In the genomic region with DNA sequence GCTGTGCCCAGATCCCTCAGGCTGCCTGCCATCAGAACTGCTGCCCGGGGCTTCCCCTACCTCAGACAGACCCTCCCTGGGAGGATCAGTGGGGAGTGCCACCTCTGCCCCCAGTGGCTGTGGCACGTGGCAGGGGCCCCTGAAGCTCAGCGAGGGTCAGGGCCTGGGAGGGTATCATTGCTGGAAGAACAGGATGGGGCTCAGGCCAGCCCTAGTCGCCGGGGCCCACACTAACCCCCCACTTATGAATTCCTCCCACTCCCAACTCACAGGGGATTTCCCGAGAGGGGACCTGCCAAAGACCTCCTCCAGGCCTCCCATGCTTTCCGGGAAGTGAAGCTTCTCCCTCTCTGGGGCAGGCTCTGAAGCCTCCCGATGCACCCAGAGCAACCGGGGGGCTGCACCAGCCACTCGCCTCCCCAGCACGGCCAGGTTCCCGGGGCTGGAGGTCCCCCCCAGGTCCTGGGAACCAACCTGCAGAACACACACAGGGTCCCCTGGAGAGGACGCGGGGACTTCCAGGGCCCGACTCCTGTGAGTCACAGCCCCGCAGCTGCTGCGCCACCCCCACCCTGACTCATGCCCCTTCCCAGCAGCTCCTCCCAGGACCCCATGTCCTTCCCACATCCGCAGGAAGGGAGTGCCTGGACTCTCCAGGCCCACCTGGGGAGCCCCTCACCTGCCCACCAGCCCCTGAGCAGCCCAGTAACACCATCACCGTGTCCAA, we compare ENCODE assay signal across 8 cellular contexts. TPM values are rescaled to one million over a fixed set of nuclear protein-coding genes. Genes with fewer than 3 reads are reported as not detected.
DNase-seq lines count a peak whose midpoint lies in the region; ATAC-seq and TF ChIP-seq lines count a peak whose summit lies in the region.

No MANE protein-coding gene starts in this region.

- TF ChIP-seq CTCF in foreskin fibroblast (IDR thresholded peaks at IDR 0.05; ENCODE audit: low read depth, low read length) = no peak

- DNase-seq in activated CD4-positive, alpha-beta T cell treated with anti-CD3 and anti-CD28 coated beads for 24 hours (ENCODE audit: low read depth in 2 of 2) = peak; percentile 42 to 54
- no peak for DNase-seq in activated CD4-positive, alpha-beta T cell treated with anti-CD3 and anti-CD28 coated beads, Interleukin-2, amount 50 U/mL, for 1 hour
- no peak for DNase-seq in activated CD8-positive, alpha-beta memory T cell treated with anti-CD3 and anti-CD28 coated beads, Interleukin-2, amount 10 ng/mL, durations not matched to agents 7 days and 5 days
- DNase-seq in foreskin fibroblast (peak; percentile 84 to 91), NCI-H748 treated with DMSO at 0.1 percent for 48 hours (lab: John Stamatoyannopoulos, UW) (no peak), NOMO-1 treated with DMSO at 0.1 percent for 48 hours (lab: John Stamatoyannopoulos, UW; ENCODE audit: unreplicated experiment) (no peak)
- DNase-seq in stimulated activated CD4-positive, alpha-beta T cell treated with anti-CD3 and anti-CD28 coated beads, Interleukin-12 subunit alpha, Interleukin-12 subunit beta, amount 100 ng/mL, for 48 hours (ENCODE audit: low read depth in 2 of 3, low spot score in 1 of 3) = peak; percentile 51 to 59 (median 52)

- H3K36me3 Mint-ChIP-seq in activated CD8-positive, alpha-beta memory T cell treated with anti-CD3 and anti-CD28 coated beads, Interleukin-2, amount 10 ng/mL, durations not matched to agents 7 days and 5 days = peaks cover 4% of the 10 kb centered on the region

- no peaks in the 10 kb centered on the region for H3K27me3 Mint-ChIP-seq in activated CD8-positive, alpha-beta memory T cell treated with anti-CD3 and anti-CD28 coated beads, Interleukin-2, amount 10 ng/mL, durations not matched to agents 7 days and 5 days

- no peak overlapping the region for H3K4me3 Mint-ChIP-seq in activated CD8-positive, alpha-beta memory T cell treated with anti-CD3 and anti-CD28 coated beads, Interleukin-2, amount 10 ng/mL, durations not matched to agents 7 days and 5 days

- H3K4me1 Mint-ChIP-seq in activated CD8-positive, alpha-beta memory T cell treated with anti-CD3 and anti-CD28 coated beads, Interleukin-2, amount 10 ng/mL, durations not matched to agents 7 days and 5 days = peaks cover 28% of the 10 kb centered on the region

- no peaks in the 10 kb centered on the region for H3K9me3 Mint-ChIP-seq in activated CD8-positive, alpha-beta memory T cell treated with anti-CD3 and anti-CD28 coated beads, Interleukin-2, amount 10 ng/mL, durations not matched to agents 7 days and 5 days (ENCODE audit: low read depth)

- no peak overlapping the region for H3K4me3 ChIP-seq in foreskin fibroblast (ENCODE audit: low read depth in 1 of 2, low read length in 2 of 2)

- H3K27ac Mint-ChIP-seq in activated CD8-positive, alpha-beta memory T cell treated with anti-CD3 and anti-CD28 coated beads, Interleukin-2, amount 10 ng/mL, durations not matched to agents 7 days and 5 days = peak overlapping the region; percentile 40

- CTCF ChIA-PET in activated CD8-positive, alpha-beta memory T cell treated with anti-CD3 and anti-CD28 coated beads, Interleukin-2, amount 10 ng/mL, durations not matched to agents 7 days and 5 days (lab: Charles Lee) = interaction anchor here (1.3 to 2.3 kb wide), 2 partner anchors 9 to 165 kb away, joined by 3 to 7 read pairs; partner anchors contain the start of genes ARFRP1 and ZGPAT

- peak; percentile 14 for ATAC-seq in activated CD8-positive, alpha-beta memory T cell treated with anti-CD3 and anti-CD28 coated beads, Interleukin-2, amount 10 ng/mL, durations not matched to agents 7 days and 5 days
- ATAC-seq in HG03457 (IDR thresholded peaks at IDR 0.05; ENCODE audit: unreplicated experiment) = no peak

RNA-seq across cellular contexts. Expression of gene TNFRSF6B, which starts 2.5 kb away (rescaled TPM):
- total RNA-seq in activated CD8-positive, alpha-beta memory T cell treated with anti-CD3 and anti-CD28 coated beads, Interleukin-2, amount 10 ng/mL, durations not matched to agents 7 days and 5 days = not detected

RNA-seq across cellular contexts. Expression of gene ARFRP1, which starts 8.9 kb away (rescaled TPM):
- 10 to 100 TPM; 62.6 to 62.7 TPM for total RNA-seq in activated CD8-positive, alpha-beta memory T cell treated with anti-CD3 and anti-CD28 coated beads, Interleukin-2, amount 10 ng/mL, durations not matched to agents 7 days and 5 days

RNA-seq across cellular contexts. Expression of gene ZGPAT, which starts 8.9 kb away (rescaled TPM):
- 10 to 100 TPM; 38.8 to 54.6 TPM for total RNA-seq in activated CD8-positive, alpha-beta memory T cell treated with anti-CD3 and anti-CD28 coated beads, Interleukin-2, amount 10 ng/mL, durations not matched to agents 7 days and 5 days

RNA-seq across cellular contexts. Expression of gene LIME1, which starts 37.6 kb away (rescaled TPM):
- total RNA-seq in activated CD8-positive, alpha-beta memory T cell treated with anti-CD3 and anti-CD28 coated beads, Interleukin-2, amount 10 ng/mL, durations not matched to agents 7 days and 5 days = 100 to 1,000 TPM in 1 of 2 experiments, 10 to 100 TPM in 1; 49.2 to 138 TPM

RNA-seq across cellular contexts. Expression of gene SLC2A4RG, which starts 40.7 kb away (rescaled TPM):
- total RNA-seq in activated CD8-positive, alpha-beta memory T cell treated with anti-CD3 and anti-CD28 coated beads, Interleukin-2, amount 10 ng/mL, durations not matched to agents 7 days and 5 days = 100 to 1,000 TPM in 1 of 2 experiments, 10 to 100 TPM in 1; 69.9 to 111 TPM

Comparison
In these comparisons a context has a peak if more than half of its experiments do, and no peak if none do; other contexts are left out.
1. DNase-seq: peak in activated CD4-positive, alpha-beta T cell treated with anti-CD3 and anti-CD28 coated beads for 24 hours (2 of 2), foreskin fibroblast (2 of 2) and stimulated activated CD4-positive, alpha-beta T cell treated with anti-CD3 and anti-CD28 coated beads, Interleukin-12 subunit alpha, Interleukin-12 subunit beta, amount 100 ng/mL, for 48 hours (3 of 3); none in activated CD4-positive, alpha-beta T cell treated with anti-CD3 and anti-CD28 coated beads, Interleukin-2, amount 50 U/mL, for 1 hour (single experiment), activated CD8-positive, alpha-beta memory T cell treated with anti-CD3 and anti-CD28 coated beads, Interleukin-2, amount 10 ng/mL, durations not matched to agents 7 days and 5 days (single experiment), NCI-H748 treated with DMSO at 0.1 percent for 48 hours (single experiment) and NOMO-1 treated with DMSO at 0.1 percent for 48 hours (single experiment).